25 cellular contexts compared by ENCODE assay signal in genomic region chr4:79585330-79585729, GRCh38.
DNase-seq lines count a peak whose midpoint lies in the region; TF ChIP-seq lines count a peak whose summit lies in the region.
"Had no signal": no experiment of that assay in that cellular context is flagged by ENCODE, and none has a peak within 500 bp of the region (broad histone marks: within the 10 kb centered on the region; RNA-seq: fewer than 3 reads in every experiment).

No MANE protein-coding gene starts in this region.

- no peak overlapping the region for H3K27ac Mint-ChIP-seq in chondrocyte (ENCODE audit: unreplicated experiment)
- H3K27ac Mint-ChIP-seq: CD4-positive, alpha-beta memory T cell had no signal

- no peak for TF ChIP-seq POLR2A in esophagus squamous epithelium (IDR thresholded peaks at IDR 0.05)

- peaks cover 9% of the 10 kb centered on the region for H3K27me3 Mint-ChIP-seq in chondrocyte (ENCODE audit: low read depth)

- no peaks in the 10 kb centered on the region for H3K4me1 Mint-ChIP-seq in chondrocyte (ENCODE audit: low read depth)
- H3K4me1 Mint-ChIP-seq: CD4-positive, alpha-beta memory T cell; IgD-negative memory B cell had no signal

- H3K36me3 ChIP-seq in ascending aorta (no peaks in the 10 kb centered on the region), esophagus squamous epithelium (no peaks in the 10 kb centered on the region), left ventricle myocardium inferior (no peaks in the 10 kb centered on the region), stomach smooth muscle (ENCODE audit: control insufficient read depth in 2 of 2, insufficient read depth in 2 of 2, low read length in 2 of 2) (no peaks in the 10 kb centered on the region)
- H3K36me3 ChIP-seq: SJSA1 had no signal

- H3K27ac ChIP-seq in ascending aorta (peak overlapping the region; percentile 47 to 68), esophagus squamous epithelium (peak overlapping the region in 3 of 4 donors; percentile 23 to 40 (median 32)), left ventricle myocardium inferior (replicated peaks) (peak overlapping the region; percentile 29), stomach smooth muscle (ENCODE audit: low read length) (peak overlapping the region; percentile 62)
- H3K27ac ChIP-seq: A549, KMS-11, SJSA1 had no signal

- no peak for TF ChIP-seq CTCF in ascending aorta (IDR thresholded peaks at IDR 0.05)
- no peak for TF ChIP-seq CTCF in esophagus squamous epithelium (IDR thresholded peaks at IDR 0.05)
- no peak for TF ChIP-seq CTCF in left ventricle myocardium inferior (IDR thresholded peaks at IDR 0.05; ENCODE audit: borderline replicate concordance)
- no peak for TF ChIP-seq CTCF in chondrocyte (IDR thresholded peaks at IDR 0.05)

- peaks cover 0 to 3% of the 10 kb centered on the region in 2 donors for H3K4me1 ChIP-seq in ascending aorta
- peaks cover 0 to 7% (median 3%) of the 10 kb centered on the region in 3 donors for H3K4me1 ChIP-seq in esophagus squamous epithelium
- peaks cover 10% of the 10 kb centered on the region for H3K4me1 ChIP-seq in left ventricle myocardium inferior
- peaks cover 15% of the 10 kb centered on the region for H3K4me1 ChIP-seq in stomach smooth muscle (ENCODE audit: control insufficient read depth, insufficient read depth, low read length)
- H3K4me1 ChIP-seq: A549, SJSA1 had no signal

- no peak overlapping the region for H3K4me3 Mint-ChIP-seq in chondrocyte (ENCODE audit: unreplicated experiment)
- H3K4me3 Mint-ChIP-seq: CD4-positive, alpha-beta memory T cell; IgD-negative memory B cell had no signal

- H3K4me3 ChIP-seq in ascending aorta (no peak overlapping the region), esophagus squamous epithelium (no peak overlapping the region), left ventricle myocardium inferior (no peak overlapping the region), stomach smooth muscle (ENCODE audit: low read length in 2 of 2) (peak overlapping the region; percentile 15 to 17)
- H3K4me3 ChIP-seq: A549, SJSA1 had no signal

- intact Hi-C loops in ascending aorta (cut with DNase I): loop anchor here (10.0 kb wide), 1 partner anchor 631 kb away; no protein-coding TSS in a partner anchor
- intact Hi-C loops in esophagus squamous epithelium (cut with DNase I): no loop called here
- intact Hi-C loops in left ventricle myocardium inferior (cut with micrococcal nuclease): no loop called here

- no peaks in the 10 kb centered on the region for H3K9me3 Mint-ChIP-seq in chondrocyte (ENCODE audit: low read depth)

- no peaks in the 10 kb centered on the region for H3K27me3 ChIP-seq in ascending aorta
- no peaks in the 10 kb centered on the region for H3K27me3 ChIP-seq in esophagus squamous epithelium
- no peaks in the 10 kb centered on the region for H3K27me3 ChIP-seq in left ventricle myocardium inferior (ENCODE audit: low read depth)
- H3K27me3 ChIP-seq in stomach smooth muscle (ENCODE audit: control insufficient read depth in 1 of 2, insufficient read depth in 2 of 2, low read length in 2 of 2): no peaks in the 10 kb centered on the region
- H3K27me3 ChIP-seq: SJSA1 had no signal

- H3K9ac ChIP-seq in stomach smooth muscle (ENCODE audit: low read length in 2 of 2): no peak overlapping the region
- H3K9ac ChIP-seq: KMS-11 had no signal

- H3K9me3 ChIP-seq in ascending aorta (no peaks in the 10 kb centered on the region), esophagus squamous epithelium (no peaks in the 10 kb centered on the region), left ventricle myocardium inferior (replicated peaks) (no peaks in the 10 kb centered on the region), stomach smooth muscle (ENCODE audit: control insufficient read depth in 2 of 2, low read length in 2 of 2) (no peaks in the 10 kb centered on the region)
- H3K9me3 ChIP-seq: A549, SJSA1 had no signal

- no peaks in the 10 kb centered on the region for H3K36me3 Mint-ChIP-seq in chondrocyte (ENCODE audit: low read depth)
- H3K36me3 Mint-ChIP-seq: CD4-positive, alpha-beta memory T cell had no signal

- 48 to 76% methylated on average over 2 of the region's 2 CpGs for WGBS in esophagus squamous epithelium, 2 donors

- DNase-seq in ascending aorta (ENCODE audit: low spot score in 2 of 2) (peak in 1 of 2 donors; percentile 69), esophagus squamous epithelium (lab: John Stamatoyannopoulos, UW) (no peak), left ventricle myocardium inferior (no peak), DMS 273 (lab: John Stamatoyannopoulos, UW; ENCODE audit: unreplicated experiment) (no peak), chondrocyte (ENCODE audit: low spot score) (no peak), NCI-H748 treated with DMSO at 0.1 percent for 48 hours (lab: John Stamatoyannopoulos, UW) (no peak)
- no peak for DNase-seq in activated CD4-positive, alpha-beta T cell treated with anti-CD3 and anti-CD28 coated beads, Interleukin-2, amount 50 U/mL, for 4 hours
- DNase-seq: C1 segment of cervical spinal cord; CD4-positive, alpha-beta memory T cell; COR-L47; GOT3; HCEC 1CT; MM.1S; NCI-H1048; NCI-H1417; NCI-H1694 treated with DMSO at 0.1 percent for 48 hours; NCI-H2081; NCI-H226; NCI-H510A; NCI-H69 had no signal

Comparison
In these comparisons a context has a peak if more than half of its experiments do, and no peak if none do; other contexts are left out.
1. H3K4me3 ChIP-seq: peak in stomach smooth muscle (2 of 2); none in ascending aorta (0 of 2), esophagus squamous epithelium (0 of 4) and left ventricle myocardium inferior (single experiment).
2. Peak in every context shown above with its lines, with median percentiles within 50 percentile points of each other: H3K27ac ChIP-seq.